24 cellular contexts compared by ENCODE assay signal in the genomic region with DNA sequence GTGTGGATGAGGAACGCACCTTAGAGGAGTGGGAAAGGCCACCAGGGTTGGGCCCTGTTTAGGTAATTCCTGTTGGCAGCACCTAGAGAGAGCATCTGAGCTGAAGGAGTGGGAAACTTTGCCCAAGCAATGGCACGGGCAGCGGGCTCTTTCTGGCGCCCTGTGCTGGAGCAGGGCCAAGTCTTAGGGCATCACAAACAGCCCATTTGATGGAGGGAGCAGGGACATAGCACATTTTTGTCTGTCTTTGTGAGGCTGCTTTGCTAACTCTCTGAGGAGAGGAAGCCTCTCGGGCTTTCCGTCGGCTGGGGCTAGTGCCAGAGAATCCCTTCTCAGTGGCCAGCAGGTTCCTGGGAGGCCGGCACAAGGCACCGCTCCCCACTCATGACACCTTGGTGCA. TPM values are rescaled to one million over a fixed set of nuclear protein-coding genes. Genes with fewer than 3 reads are reported as not detected.
A peak's percentile ranks its signal among the peaks of the same experiment; 100 is the strongest.
DNase-seq lines count a peak whose midpoint lies in the region; ATAC-seq lines count a peak whose summit lies in the region.
"Had no signal": no experiment of that assay in that cellular context is flagged by ENCODE, and none has a peak within 500 bp of the region (broad histone marks: within the 10 kb centered on the region; RNA-seq: fewer than 3 reads in every experiment).

No MANE protein-coding gene starts in this region.

- no peak for ATAC-seq in HG02642 (IDR thresholded peaks at IDR 0.05; ENCODE audit: poor library complexity, unreplicated experiment)
- ATAC-seq in activated CD4-positive, alpha-beta T cell treated with anti-CD3 and anti-CD28 coated beads for 36 hours, result no peak
- ATAC-seq: GM12878, PC-3 had no signal

- H3K4me3 Mint-ChIP-seq in activated CD4-positive, alpha-beta T cell treated with anti-CD3 and anti-CD28 coated beads for 36 hours, result no peak overlapping the region

- H3K36me3 Mint-ChIP-seq in activated CD4-positive, alpha-beta T cell treated with anti-CD3 and anti-CD28 coated beads for 36 hours (ENCODE audit: low read depth), result no peaks in the 10 kb centered on the region

- no peak overlapping the region for H3K27ac Mint-ChIP-seq in activated CD4-positive, alpha-beta T cell treated with anti-CD3 and anti-CD28 coated beads for 36 hours

- peaks cover 2% of the 10 kb centered on the region for H3K27me3 Mint-ChIP-seq in activated CD4-positive, alpha-beta T cell treated with anti-CD3 and anti-CD28 coated beads for 36 hours

- POLR2A ChIA-PET in activated CD4-positive, alpha-beta T cell treated with anti-CD3 and anti-CD28 coated beads for 36 hours (lab: Charles Lee), result no interaction called here

- no peaks in the 10 kb centered on the region for H3K9me3 Mint-ChIP-seq in activated CD4-positive, alpha-beta T cell treated with anti-CD3 and anti-CD28 coated beads for 36 hours (ENCODE audit: low read depth)

- intact Hi-C loops in head of caudate nucleus (cut with DNase I), result no loop called here
- intact Hi-C loops in activated CD4-positive, alpha-beta T cell treated with anti-CD3 and anti-CD28 coated beads for 36 hours (cut with DNase I, micrococcal nuclease), result no loop called here

- CTCF ChIA-PET in activated CD4-positive, alpha-beta T cell treated with anti-CD3 and anti-CD28 coated beads for 36 hours (lab: Charles Lee), result interaction anchor here (1.2 kb wide), 1 partner anchor 35 kb away, joined by 4 read pairs; no protein-coding TSS in a partner anchor

- DNase-seq in NCI-H1105 treated with DMSO at 0.1 percent for 48 hours (lab: John Stamatoyannopoulos, UW) (peak; percentile 11), NCI-H1105 (lab: John Stamatoyannopoulos, UW) (no peak), caudate nucleus (lab: John Stamatoyannopoulos, UW) (peak in 9 of 61 donors; percentile 16 to 47 (median 32)), head of caudate nucleus (peak in 27 of 42 donors; percentile 25 to 74 (median 51)), NOMO-1 treated with DMSO at 0.1 percent for 48 hours (lab: John Stamatoyannopoulos, UW; ENCODE audit: unreplicated experiment) (no peak)
- DNase-seq in activated CD4-positive, alpha-beta T cell treated with anti-CD3 and anti-CD28 coated beads for 36 hours, result no peak
- DNase-seq: 8988T, ACHN, DMS53, KG1, MG63, NCI-H1417, NCI-H1694, NCI-H2029 treated with DMSO at 0.1 percent for 48 hours, NCI-H2171, NCI-H226, NCI-H510A, PC-3, SK-N-SH, SW 1271 had no signal

- no peaks in the 10 kb centered on the region for H3K4me1 Mint-ChIP-seq in activated CD4-positive, alpha-beta T cell treated with anti-CD3 and anti-CD28 coated beads for 36 hours

- H3K27ac ChIP-seq in caudate nucleus (ENCODE audit: low read depth, low read length) (peak overlapping the region; percentile 80), temporal lobe (ENCODE audit: low read depth, low read length) (peak overlapping the region; percentile 78)

RNA-seq across cellular contexts. Expression of a gene that starts 22.5 kb away (rescaled TPM):
- total RNA-seq in temporal lobe, result 23.4 TPM
- not detected for total RNA-seq in activated CD4-positive, alpha-beta T cell treated with anti-CD3 and anti-CD28 coated beads for 36 hours
- total RNA-seq: Daoy, GM12878 had no signal

Comparison
In these comparisons a context has a peak if more than half of its experiments do, and no peak if none do; other contexts are left out.
1. DNase-seq: peak in NCI-H1105 treated with DMSO at 0.1 percent for 48 hours (single experiment) and head of caudate nucleus (27 of 42); none in NCI-H1105 (single experiment), NOMO-1 treated with DMSO at 0.1 percent for 48 hours (single experiment) and activated CD4-positive, alpha-beta T cell treated with anti-CD3 and anti-CD28 coated beads for 36 hours (single experiment).
2. RNA of a gene that starts 22.5 kb away (total RNA-seq): 23.4 TPM in temporal lobe (single experiment); not detected in activated CD4-positive, alpha-beta T cell treated with anti-CD3 and anti-CD28 coated beads for 36 hours; every median in the first group is over 10 times any median in the second.